ENCODE assay signal across 8 cellular contexts in the genomic region with DNA sequence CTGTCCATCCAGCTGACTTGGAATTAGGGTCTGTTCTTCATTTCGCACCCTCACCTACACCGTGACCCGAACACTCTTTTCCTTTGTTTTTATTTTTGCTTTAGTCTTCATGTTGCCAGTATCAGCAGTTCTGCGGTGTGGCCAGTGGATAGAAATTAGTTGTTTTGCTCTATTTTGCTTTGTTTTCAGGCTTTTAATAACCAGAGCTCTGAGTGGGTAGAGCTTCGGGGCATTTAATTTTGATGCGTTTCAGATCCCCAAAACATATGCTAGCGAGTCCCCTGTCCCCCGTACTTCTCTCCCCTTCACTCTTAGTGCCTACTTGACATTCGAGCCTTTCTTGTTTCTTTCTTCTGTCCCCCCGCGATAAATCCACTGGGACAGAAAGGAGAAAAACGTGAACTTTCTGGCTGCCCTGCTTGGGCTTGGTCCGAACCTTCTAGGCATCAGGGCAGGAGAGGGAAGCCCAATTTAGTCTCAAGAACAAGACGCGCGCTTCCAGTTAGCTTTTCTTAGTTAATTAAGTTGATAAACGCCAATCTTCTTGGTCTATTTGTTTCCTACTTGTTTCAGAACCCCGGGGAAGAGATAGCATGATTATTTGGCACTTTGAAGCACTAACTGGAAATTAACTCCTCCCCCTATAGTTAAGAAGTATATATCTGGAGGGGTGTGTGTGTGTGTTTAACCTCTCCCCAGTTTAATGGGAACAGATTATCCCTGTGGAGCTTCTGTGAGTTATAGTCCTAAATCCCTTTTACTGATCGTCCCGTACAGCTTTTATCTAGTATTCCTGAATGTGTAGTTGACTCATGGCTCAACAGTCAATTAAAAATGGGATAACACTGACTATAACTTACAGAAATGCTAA. TPM values are rescaled to one million over a fixed set of nuclear protein-coding genes. Genes with fewer than 3 reads are reported as not detected.
A peak's percentile ranks its signal among the peaks of the same experiment; 100 is the strongest.
DNase-seq lines count a peak whose midpoint lies in the region; ATAC-seq and TF ChIP-seq lines count a peak whose summit lies in the region.

No MANE protein-coding gene starts in this region.

- H3K4me2 ChIP-seq in mesendoderm (ENCODE audit: low read length): peak overlapping the region; percentile 89

- no peak overlapping the region for H4K8ac ChIP-seq in mesendoderm (ENCODE audit: low read depth, low read length)

- H2BK15ac ChIP-seq in mesendoderm (replicated peaks; ENCODE audit: low read depth): no peak overlapping the region

- no peak overlapping the region for H4K5ac ChIP-seq in mesendoderm (ENCODE audit: low read length)

- no peaks in the 10 kb centered on the region for H3K4me1 ChIP-seq in mesendoderm (ENCODE audit: control insufficient read depth, low read depth, low read length)
- H3K4me1 ChIP-seq in vagina: peaks cover 34% of the 10 kb centered on the region

- peak overlapping the region; percentile 87 for H3K9ac ChIP-seq in mesendoderm (ENCODE audit: low read length)

- H3K18ac ChIP-seq in mesendoderm (ENCODE audit: low read length): no peak overlapping the region

- no peak overlapping the region for H3K27ac ChIP-seq in mesendoderm (ENCODE audit: low read depth, low read length)
- H3K27ac ChIP-seq in vagina: peak overlapping the region; percentile 99

- peak overlapping the region; percentile 89 for H3K56ac ChIP-seq in mesendoderm (ENCODE audit: low read length)

- no peak overlapping the region for H2AK5ac ChIP-seq in mesendoderm (ENCODE audit: low read length)

- ATAC-seq in HG03571 (IDR thresholded peaks at IDR 0.05; ENCODE audit: unreplicated experiment): no peak
- ATAC-seq in GM18498 (IDR thresholded peaks at IDR 0.05; ENCODE audit: unreplicated experiment): no peak

- no peak overlapping the region for H2BK5ac ChIP-seq in mesendoderm (ENCODE audit: low read length)

- H3K79me1 ChIP-seq in mesendoderm (ENCODE audit: low read length): no peaks in the 10 kb centered on the region

- no peaks in the 10 kb centered on the region for H3K79me2 ChIP-seq in mesendoderm (ENCODE audit: control insufficient read depth, insufficient read depth, low read length)

- DNase-seq in NOMO-1 treated with DMSO at 0.1 percent for 48 hours (lab: John Stamatoyannopoulos, UW; ENCODE audit: unreplicated experiment) (peak; percentile 18), NOMO-1 (lab: John Stamatoyannopoulos, UW; ENCODE audit: unreplicated experiment in 2 of 2) (no peak), NCI-H82 (lab: John Stamatoyannopoulos, UW) (peak; percentile 88), cerebellar cortex (ENCODE audit: low spot score) (peak; percentile 27), mesendoderm (peak; percentile 43), vagina (ENCODE audit: extremely low spot score in 2 of 2) (no peak)

- no peaks in the 10 kb centered on the region for H3K9me3 ChIP-seq in vagina

- intact Hi-C loops in vagina (cut with DNase I): loop anchor here (10.0 kb wide), 1 partner anchor 773 kb away; a partner anchor contains a TSS

- no peak for TF ChIP-seq POLR2A in vagina (IDR thresholded peaks at IDR 0.05)

- TF ChIP-seq CTCF in vagina (IDR thresholded peaks at IDR 0.05): no peak

- H3K27me3 ChIP-seq in mesendoderm (ENCODE audit: insufficient read depth, low read length, poor library complexity): no peaks in the 10 kb centered on the region
- H3K27me3 ChIP-seq in vagina: no peaks in the 10 kb centered on the region

- no peaks in the 10 kb centered on the region for H3K36me3 ChIP-seq in mesendoderm (ENCODE audit: control insufficient read depth, insufficient read depth, low read length)
- H3K36me3 ChIP-seq in vagina: peaks cover 0 to 10% of the 10 kb centered on the region in 2 donors

- H3K23ac ChIP-seq in mesendoderm (ENCODE audit: low read length): no peak overlapping the region

- no CpG with 5 or more reads among the region's 20 CpGs for WGBS in mesendoderm (ENCODE audit: extremely low coverage, insufficient coverage, low lambda C conversion rate)

- H3K4me3 ChIP-seq in mesendoderm (ENCODE audit: low read length): peak overlapping the region; percentile 92
- peak overlapping the region; percentile 96 to 98 for H3K4me3 ChIP-seq in vagina

- peak overlapping the region; percentile 40 for H3K4ac ChIP-seq in mesendoderm (ENCODE audit: low read depth, low read length)

- no peak overlapping the region for H2BK120ac ChIP-seq in mesendoderm (ENCODE audit: low read depth, low read length)

RNA-seq across cellular contexts. Expression of a gene that starts 0.9 kb away (rescaled TPM):
- 2.9 TPM for polyA plus RNA-seq in mesendoderm (2013, experiment 1 of 2)
- polyA plus RNA-seq in mesendoderm (2013, experiment 2 of 2): 2.7 TPM
- total RNA-seq in vagina: 6.9 TPM

RNA-seq across cellular contexts. Expression of a gene that starts 1.1 kb away (rescaled TPM):
- 9.9 TPM for polyA plus RNA-seq in mesendoderm (2013, experiment 1 of 2)
- 10.1 TPM for polyA plus RNA-seq in mesendoderm (2013, experiment 2 of 2)
- 23.1 TPM for total RNA-seq in vagina

Comparison
In these comparisons a context has a peak if more than half of its experiments do, and no peak if none do; other contexts are left out.
1. DNase-seq: peak in NOMO-1 treated with DMSO at 0.1 percent for 48 hours (single experiment), NCI-H82 (single experiment), cerebellar cortex (single experiment) and mesendoderm (single experiment); none in NOMO-1 (0 of 2) and vagina (0 of 2).